Comparison of ENCODE assay signal across 21 cellular contexts in the genomic region with DNA sequence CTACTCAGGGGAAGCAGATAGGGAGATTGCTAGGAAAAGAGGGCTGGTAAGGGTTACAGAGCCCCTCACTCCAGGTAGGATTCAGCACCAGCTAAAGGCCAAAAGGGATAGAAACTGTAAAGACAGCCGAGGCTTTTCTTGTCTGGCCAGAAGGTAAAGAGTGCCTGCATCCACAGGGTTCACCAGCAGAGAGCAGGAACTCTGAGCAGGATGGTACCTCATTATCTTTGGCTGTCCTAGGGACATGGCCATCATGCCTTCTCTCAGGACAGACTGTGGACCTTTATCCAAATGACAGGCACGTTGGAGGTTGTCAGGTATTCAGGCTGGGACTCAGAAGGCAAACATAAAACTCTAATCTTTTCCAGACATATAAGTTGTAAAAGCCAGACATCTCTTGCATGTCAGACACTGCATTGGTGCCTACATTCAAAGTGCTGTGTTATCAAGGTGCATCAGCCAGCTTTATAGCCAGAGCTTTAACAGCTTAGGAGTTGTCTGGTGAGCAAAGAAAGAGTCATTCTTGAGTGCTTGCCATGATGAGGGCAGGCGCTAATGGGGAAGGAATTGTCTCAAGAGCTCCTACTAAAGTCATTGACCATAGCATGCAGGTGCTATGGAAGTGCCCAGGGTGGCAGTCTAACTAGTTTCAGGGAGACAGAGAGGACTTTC.
A peak's percentile ranks its signal among the peaks of the same experiment; 100 is the strongest.
DNase-seq lines count a peak whose midpoint lies in the region; ATAC-seq and FAIRE-seq lines count a peak whose summit lies in the region.
"Had no signal": no experiment of that assay in that cellular context is flagged by ENCODE, and none has a peak within 500 bp of the region (broad histone marks: within the 10 kb centered on the region; RNA-seq: fewer than 3 reads in every experiment).

No MANE protein-coding gene starts in this region.

- in situ Hi-C loops in GM23248 (cut with MboI): no loop called here

- no peak overlapping the region for H3K9ac ChIP-seq in GM23248
- H3K9ac ChIP-seq: BLaER1 treated with 17β-estradiol and CSF1 and Interleukin-3, amounts not matched to agents 10 nM and 100 nM had no signal

- DNase-seq in GM23248 (peak; percentile 55), NCI-H2107 treated with DMSO at 0.1 percent for 48 hours (lab: John Stamatoyannopoulos, UW; ENCODE audit: unreplicated experiment) (peak; percentile 65), small intestine (peak; percentile 83), D341Med (ENCODE audit: low spot score) (no peak), DMS114 treated with DMSO at 0.1 percent for 48 hours (lab: John Stamatoyannopoulos, UW; ENCODE audit: unreplicated experiment) (no peak)
- DNase-seq: activated CD4-positive, alpha-beta T cell treated with anti-CD3 and anti-CD28 coated beads, Interleukin-2, amount 10 ng/mL, durations not matched to agents 24 days and 14 days; activated CD8-positive, alpha-beta memory T cell treated with anti-CD3 and anti-CD28 coated beads, Interleukin-2, amount 50 U/mL, for 48 hours; activated naive CD4-positive, alpha-beta T cell treated with anti-CD3 and anti-CD28 coated beads for 36 hours; cortex of kidney; immature natural killer cell; KBM-7; NCI-H146; NCI-H526 treated with DMSO at 0.1 percent for 48 hours; sigmoid colon; stimulated activated CD4-positive, alpha-beta T cell treated with anti-CD3 and anti-CD28 coated beads, Interleukin-2, amount 100 ng/mL, for 48 hours had no signal

- no peaks in the 10 kb centered on the region for H3K36me3 ChIP-seq in GM23248 (ENCODE audit: low read depth)
- H3K36me3 ChIP-seq in small intestine (ENCODE audit: control insufficient read depth in 2 of 2, insufficient read depth in 2 of 2, low read length in 2 of 2): no peaks in the 10 kb centered on the region
- H3K36me3 ChIP-seq: sigmoid colon had no signal

- H3K9me2 ChIP-seq in GM23248 (ENCODE audit: insufficient read depth): no peaks in the 10 kb centered on the region

- no peak for FAIRE-seq in small intestine (lab: Jason Lieb, UNC)

- H3K27me3 ChIP-seq in GM23248 (replicated peaks; ENCODE audit: insufficient read depth): no peaks in the 10 kb centered on the region
- no peaks in the 10 kb centered on the region for H3K27me3 ChIP-seq in small intestine (ENCODE audit: control insufficient read depth in 2 of 2, insufficient read depth in 2 of 2, low read length in 2 of 2)
- H3K27me3 ChIP-seq: BLaER1 treated with 17β-estradiol and CSF1 and Interleukin-3, amounts not matched to agents 10 nM and 100 nM; sigmoid colon had no signal

- WGBS in GM23248 (ENCODE audit: low coverage in 1 of 2, low lambda C conversion rate in 2 of 2, missing lambda C conversion rate in 2 of 2), 2 experiments: 54 to 56% methylated on average over 3 of the region's 3 CpGs
- WGBS in small intestine, 3 donors: 14 to 60% (median 18%) methylated on average over 3 of the region's 3 CpGs

- ATAC-seq in esophagus mucosa (peak; percentile 43), HG03135 (IDR thresholded peaks at IDR 0.05; ENCODE audit: unreplicated experiment) (no peak)
- ATAC-seq: SK-N-SH treated with all-trans-retinoic acid at 6 μM for 48 hours had no signal

- peaks cover 5% of the 10 kb centered on the region; the same call in 1 of the 2 replicates for H3F3A ChIP-seq in GM23248 (ENCODE audit: insufficient read depth)

- H3K79me2 ChIP-seq in GM23248 (ENCODE audit: insufficient read depth): no peaks in the 10 kb centered on the region

- H4K20me1 ChIP-seq in GM23248 (ENCODE audit: insufficient read depth): no peaks in the 10 kb centered on the region

- H3K4me1 ChIP-seq in GM23248 (ENCODE audit: insufficient read depth): 0 out of 2 replicates have a peak, but pooled peaks cover 11% of the 10 kb centered on the region
- peaks cover 10 to 16% of the 10 kb centered on the region in 2 donors for H3K4me1 ChIP-seq in small intestine (ENCODE audit: control insufficient read depth in 2 of 2, insufficient read depth in 1 of 2, low read depth in 1 of 2, low read length in 1 of 2)

- no peak overlapping the region for H3K4me2 ChIP-seq in GM23248 (ENCODE audit: unreplicated experiment)
- H3K4me2 ChIP-seq: BLaER1 treated with 17β-estradiol and CSF1 and Interleukin-3, amounts not matched to agents 10 nM and 100 nM had no signal

- no peaks in the 10 kb centered on the region for H3K9me3 ChIP-seq in GM23248 (ENCODE audit: low read depth)
- no peaks in the 10 kb centered on the region for H3K9me3 ChIP-seq in small intestine (ENCODE audit: control insufficient read depth, low read depth)
- H3K9me3 ChIP-seq: sigmoid colon had no signal

- H3K4me3 ChIP-seq in GM23248: no peak overlapping the region
- H3K4me3 ChIP-seq in small intestine (ENCODE audit: low read depth in 1 of 2, low read length in 2 of 2): no peak overlapping the region
- H3K4me3 ChIP-seq: BLaER1 treated with 17β-estradiol and CSF1 and Interleukin-3, amounts not matched to agents 10 nM and 100 nM; sigmoid colon had no signal

- H2AFZ ChIP-seq in GM23248: no peak overlapping the region

- no peak overlapping the region for H3K27ac ChIP-seq in GM23248
- H3K27ac ChIP-seq in small intestine (ENCODE audit: low read depth in 1 of 2, low read length in 1 of 2): peak overlapping the region in 1 of 2 donors; percentile 78
- H3K27ac ChIP-seq: BLaER1 treated with 17β-estradiol and CSF1 and Interleukin-3, amounts not matched to agents 10 nM and 100 nM; epithelial cell of prostate; HL-60; sigmoid colon had no signal

Comparison
In these comparisons a context has a peak if more than half of its experiments do, and no peak if none do; other contexts are left out.
1. DNase-seq: peak in GM23248 (single experiment), NCI-H2107 treated with DMSO at 0.1 percent for 48 hours (single experiment) and small intestine (single experiment); none in D341Med (single experiment) and DMS114 treated with DMSO at 0.1 percent for 48 hours (single experiment).